Comparison of ENCODE assay signal across 7 cellular contexts in the genomic region with DNA sequence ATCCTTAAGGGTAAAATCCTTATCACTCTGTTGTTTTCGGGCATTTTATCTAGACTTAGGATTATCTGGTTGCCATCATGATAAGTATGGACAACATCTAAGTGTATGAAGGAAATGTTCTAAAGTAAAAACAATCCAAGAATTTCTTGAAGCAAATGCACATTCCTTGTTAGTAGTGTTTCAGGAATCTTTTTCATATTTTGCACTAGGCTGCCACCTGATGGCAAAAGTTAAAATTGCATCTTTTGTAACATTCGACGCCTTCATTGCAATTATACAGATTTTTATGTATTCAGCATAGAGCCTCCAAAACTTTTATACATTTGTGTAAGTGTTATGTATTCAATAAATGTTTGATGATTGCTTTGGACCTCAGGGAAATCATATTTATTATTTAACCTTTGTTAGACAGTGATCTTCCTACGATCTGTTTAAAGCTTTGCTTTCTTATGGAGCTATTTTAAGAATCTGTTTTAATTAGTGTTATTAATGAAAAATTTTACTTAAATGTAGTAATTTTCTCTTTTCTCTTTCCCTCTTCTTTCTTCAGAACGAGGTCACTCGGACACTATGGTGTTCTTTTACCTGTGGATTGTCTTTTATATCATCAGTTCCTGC. TPM values are rescaled to one million over a fixed set of nuclear protein-coding genes. Genes with fewer than 3 reads are reported as not detected.
DNase-seq lines count a peak whose midpoint lies in the region; ATAC-seq and TF ChIP-seq lines count a peak whose summit lies in the region.

No MANE protein-coding gene starts in this region.

- DNase-seq in DMS79 treated with DMSO at 0.1 percent for 48 hours (lab: John Stamatoyannopoulos, UW) (peak; percentile 58), HS-5 (ENCODE audit: low read depth) (peak; percentile 43), PC-9 (peak; percentile 31 to 52), dermis microvascular lymphatic vessel endothelial cell (ENCODE audit: low read depth in 2 of 2) (peak; percentile 32 to 53), mesothelial cell of epicardium (ENCODE audit: low spot score in 2 of 2, unreplicated experiment in 2 of 2) (peak in 1 of 2 experiments; percentile 39)

- peak; percentile 91 for TF ChIP-seq CTCF in PC-9 (conservative IDR thresholded peaks at IDR 0.05)
- TF ChIP-seq CTCF in mesothelial cell of epicardium (IDR thresholded peaks at IDR 0.05; ENCODE audit: unreplicated experiment) = peak; percentile 87

- no peak overlapping the region for H3K4me3 ChIP-seq in PC-9

- H3K9me2 ChIP-seq in PC-9 (ENCODE audit: insufficient read depth) = no peaks in the 10 kb centered on the region

- BruUV-seq in PC-9 (replicated peaks; lab: Mats Ljungman, UMichigan) = no TSS peak

- no peaks in the 10 kb centered on the region for H3K27me3 Mint-ChIP-seq in mesothelial cell of epicardium (ENCODE audit: low read depth)

- no peak overlapping the region for H2AFZ ChIP-seq in PC-9

- no peaks in the 10 kb centered on the region for H3K79me2 ChIP-seq in PC-9 (ENCODE audit: low read depth)

- POLR2A ChIA-PET in PC-9 (lab: Charles Lee; ENCODE audit: unreplicated experiment) = interaction anchor here (0.5 kb wide), 1 partner anchor 81 kb away, joined by 4 read pairs; no protein-coding TSS in a partner anchor

- H3K9me3 Mint-ChIP-seq in mesothelial cell of epicardium = no peaks in the 10 kb centered on the region

- no peak overlapping the region for H3K4me2 ChIP-seq in PC-9

- no peaks in the 10 kb centered on the region for H3K36me3 ChIP-seq in PC-9 (ENCODE audit: low read depth)

- H3K27me3 ChIP-seq in PC-9 (ENCODE audit: insufficient read depth, low read depth) = no peaks in the 10 kb centered on the region

- intact Hi-C loops in PC-9 (cut with micrococcal nuclease; ENCODE audit: unreplicated experiment) = loop anchor here (5.0 to 10.0 kb wide), 4 partner anchors 231 to 1158 kb away; partner anchors contain the start of gene XPR1

- peaks cover 6% of the 10 kb centered on the region for H3K4me1 Mint-ChIP-seq in mesothelial cell of epicardium

- no peak overlapping the region for H3K27ac ChIP-seq in PC-9

- no peaks in the 10 kb centered on the region for H3K4me1 ChIP-seq in PC-9 (replicated peaks; ENCODE audit: insufficient read depth)

- no peaks in the 10 kb centered on the region for H4K20me1 ChIP-seq in PC-9 (ENCODE audit: insufficient read depth)

- no peaks in the 10 kb centered on the region for H3F3A ChIP-seq in PC-9 (ENCODE audit: insufficient read depth, low read depth)

- ATAC-seq in HG02973 (IDR thresholded peaks at IDR 0.05; ENCODE audit: unreplicated experiment) = no peak
- no peak for ATAC-seq in HG02981 (IDR thresholded peaks at IDR 0.05; ENCODE audit: unreplicated experiment)

- CTCF ChIA-PET in PC-9 (lab: Charles Lee) = interaction anchor here (1.8 kb wide), 1 partner anchor 347 kb away, joined by 16 read pairs; no protein-coding TSS in a partner anchor

- H3K36me3 Mint-ChIP-seq in mesothelial cell of epicardium = peaks cover 9% of the 10 kb centered on the region

- H3K27ac Mint-ChIP-seq in mesothelial cell of epicardium = no peak overlapping the region

- H3K9me3 ChIP-seq in PC-9 (ENCODE audit: insufficient read depth, low read depth) = no peaks in the 10 kb centered on the region

- H3K4me3 Mint-ChIP-seq in mesothelial cell of epicardium = no peak overlapping the region

RNA-seq across cellular contexts. Expression of gene KIAA1614, which starts 49.4 kb away (rescaled TPM):
- total RNA-seq in PC-9 (2021) = 0.15 TPM in 1 of 2 replicates, not detected in the other
- total RNA-seq in dermis microvascular lymphatic vessel endothelial cell = 4.0 TPM in 2 replicates
- 5.4 to 7.4 TPM (median 7.3 TPM) in 3 replicates for total RNA-seq in mesothelial cell of epicardium
